In the genomic region with DNA sequence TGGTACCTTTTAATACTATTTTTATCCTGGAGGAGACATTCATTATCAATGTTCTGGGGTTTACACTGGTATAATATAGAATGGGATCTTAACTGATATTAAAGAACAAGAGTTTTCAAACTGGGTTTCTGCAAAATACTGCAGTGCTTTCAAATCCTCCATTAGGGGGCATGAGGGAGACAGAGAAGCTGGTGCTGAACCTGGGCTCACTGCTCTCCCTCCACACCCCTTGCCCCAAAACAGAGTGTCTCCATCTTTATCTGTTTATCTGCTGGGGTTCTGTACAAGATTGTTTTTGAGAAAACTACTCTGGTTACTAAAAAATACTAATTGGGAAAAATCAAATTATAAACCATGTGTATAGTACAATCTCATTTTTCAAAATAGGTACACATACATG, we compare ENCODE assay signal across 1 cellular context.
TF ChIP-seq lines count a peak whose summit lies in the region.

No MANE protein-coding gene starts in this region.

TF ChIP-seq in liver, 16 proteins besides CTCF, POLR2A, EP300 and RAD21:
- TF ChIP-seq, protein P1, sequence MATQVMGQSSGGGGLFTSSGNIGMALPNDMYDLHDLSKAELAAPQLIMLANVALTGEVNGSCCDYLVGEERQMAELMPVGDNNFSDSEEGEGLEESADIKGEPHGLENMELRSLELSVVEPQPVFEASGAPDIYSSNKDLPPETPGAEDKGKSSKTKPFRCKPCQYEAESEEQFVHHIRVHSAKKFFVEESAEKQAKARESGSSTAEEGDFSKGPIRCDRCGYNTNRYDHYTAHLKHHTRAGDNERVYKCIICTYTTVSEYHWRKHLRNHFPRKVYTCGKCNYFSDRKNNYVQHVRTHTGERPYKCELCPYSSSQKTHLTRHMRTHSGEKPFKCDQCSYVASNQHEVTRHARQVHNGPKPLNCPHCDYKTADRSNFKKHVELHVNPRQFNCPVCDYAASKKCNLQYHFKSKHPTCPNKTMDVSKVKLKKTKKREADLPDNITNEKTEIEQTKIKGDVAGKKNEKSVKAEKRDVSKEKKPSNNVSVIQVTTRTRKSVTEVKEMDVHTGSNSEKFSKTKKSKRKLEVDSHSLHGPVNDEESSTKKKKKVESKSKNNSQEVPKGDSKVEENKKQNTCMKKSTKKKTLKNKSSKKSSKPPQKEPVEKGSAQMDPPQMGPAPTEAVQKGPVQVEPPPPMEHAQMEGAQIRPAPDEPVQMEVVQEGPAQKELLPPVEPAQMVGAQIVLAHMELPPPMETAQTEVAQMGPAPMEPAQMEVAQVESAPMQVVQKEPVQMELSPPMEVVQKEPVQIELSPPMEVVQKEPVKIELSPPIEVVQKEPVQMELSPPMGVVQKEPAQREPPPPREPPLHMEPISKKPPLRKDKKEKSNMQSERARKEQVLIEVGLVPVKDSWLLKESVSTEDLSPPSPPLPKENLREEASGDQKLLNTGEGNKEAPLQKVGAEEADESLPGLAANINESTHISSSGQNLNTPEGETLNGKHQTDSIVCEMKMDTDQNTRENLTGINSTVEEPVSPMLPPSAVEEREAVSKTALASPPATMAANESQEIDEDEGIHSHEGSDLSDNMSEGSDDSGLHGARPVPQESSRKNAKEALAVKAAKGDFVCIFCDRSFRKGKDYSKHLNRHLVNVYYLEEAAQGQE (IDR thresholded peaks at IDR 0.05): no peak
- TF ChIP-seq HNF4G (IDR thresholded peaks at IDR 0.05) (no peak), SP1 (IDR thresholded peaks at IDR 0.05) (no peak), YY1 (IDR thresholded peaks at IDR 0.05) (no peak), TAF1 (conservative IDR thresholded peaks at IDR 0.05) (no peak), GABPA (IDR thresholded peaks at IDR 0.05 in 1 of 2, conservative IDR thresholded peaks at IDR 0.05 in 1 of 2) (no peak), FOXA2 (IDR thresholded peaks at IDR 0.05) (no peak), RXRA (IDR thresholded peaks at IDR 0.05) (no peak)
- TF ChIP-seq, protein P2, sequence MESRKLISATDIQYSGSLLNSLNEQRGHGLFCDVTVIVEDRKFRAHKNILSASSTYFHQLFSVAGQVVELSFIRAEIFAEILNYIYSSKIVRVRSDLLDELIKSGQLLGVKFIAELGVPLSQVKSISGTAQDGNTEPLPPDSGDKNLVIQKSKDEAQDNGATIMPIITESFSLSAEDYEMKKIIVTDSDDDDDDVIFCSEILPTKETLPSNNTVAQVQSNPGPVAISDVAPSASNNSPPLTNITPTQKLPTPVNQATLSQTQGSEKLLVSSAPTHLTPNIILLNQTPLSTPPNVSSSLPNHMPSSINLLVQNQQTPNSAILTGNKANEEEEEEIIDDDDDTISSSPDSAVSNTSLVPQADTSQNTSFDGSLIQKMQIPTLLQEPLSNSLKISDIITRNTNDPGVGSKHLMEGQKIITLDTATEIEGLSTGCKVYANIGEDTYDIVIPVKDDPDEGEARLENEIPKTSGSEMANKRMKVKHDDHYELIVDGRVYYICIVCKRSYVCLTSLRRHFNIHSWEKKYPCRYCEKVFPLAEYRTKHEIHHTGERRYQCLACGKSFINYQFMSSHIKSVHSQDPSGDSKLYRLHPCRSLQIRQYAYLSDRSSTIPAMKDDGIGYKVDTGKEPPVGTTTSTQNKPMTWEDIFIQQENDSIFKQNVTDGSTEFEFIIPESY (IDR thresholded peaks at IDR 0.05): no peak
